In genomic region chr11:27162237-27162636, GRCh38 we compare ENCODE assay signal across 17 cellular contexts.
DNase-seq lines count a peak whose midpoint lies in the region; ATAC-seq and TF ChIP-seq lines count a peak whose summit lies in the region.
"Had no signal": no experiment of that assay in that cellular context is flagged by ENCODE, and none has a peak within 500 bp of the region (broad histone marks: within the 10 kb centered on the region; RNA-seq: fewer than 3 reads in every experiment).

No MANE protein-coding gene starts in this region.

- peaks cover 20% of the 10 kb centered on the region for H3K4me1 ChIP-seq in OCI-LY1 (ENCODE audit: insufficient read depth, low read length, severe bottlenecking)
- no peaks in the 10 kb centered on the region for H3K4me1 ChIP-seq in heart left ventricle

- no peak overlapping the region for H3K4me2 ChIP-seq in OCI-LY1 (ENCODE audit: low read length)

- no peak overlapping the region for H3K9ac ChIP-seq in OCI-LY1 (ENCODE audit: low read length)
- H3K9ac ChIP-seq: GM23248 had no signal

- H3K9me2 ChIP-seq in OCI-LY1 (ENCODE audit: low read depth, low read length): no peaks in the 10 kb centered on the region

- 48 to 71% (median 53%) methylated on average over 1 of the region's 1 CpG for WGBS in heart left ventricle, 4 donors

- DNase-seq in neural crest cell (ENCODE audit: low read depth, low spot score) (no peak), sciatic nerve (ENCODE audit: low spot score) (no peak), NCI-H1436 treated with DMSO at 0.1 percent for 48 hours (lab: John Stamatoyannopoulos, UW) (no peak), heart left ventricle (no peak)
- no peak for DNase-seq in activated CD4-positive, alpha-beta T cell treated with anti-CD3 and anti-CD28 coated beads for 1 hour
- DNase-seq: C1 segment of cervical spinal cord; Calu3; CD4-positive, alpha-beta memory T cell; COR-L47; DMS53; DMS79 treated with DMSO at 0.1 percent for 48 hours; GF-D8; GM23248; H7; HCEC 1CT had no signal

- no peaks in the 10 kb centered on the region for H3K27me3 Mint-ChIP-seq in neural crest cell (ENCODE audit: low read depth)

- intact Hi-C loops in sciatic nerve (cut with DNase I): no loop called here
- intact Hi-C loops in heart left ventricle (cut with DNase I): no loop called here

- no peak for TF ChIP-seq POLR2A in heart left ventricle (IDR thresholded peaks at IDR 0.05)

- 0 out of 2 replicates have a peak overlapping the region, but pooled peaks have one; percentile 48 for H2AFZ ChIP-seq in OCI-LY1 (ENCODE audit: low read length)
- H2AFZ ChIP-seq: GM23248 had no signal

- no peaks in the 10 kb centered on the region for H3K4me1 Mint-ChIP-seq in neural crest cell

- H4K20me1 ChIP-seq in OCI-LY1 (ENCODE audit: insufficient read depth, low read length): no peaks in the 10 kb centered on the region

- H3K79me2 ChIP-seq in OCI-LY1 (ENCODE audit: insufficient read depth, low read length): no peaks in the 10 kb centered on the region

- H3K4me3 ChIP-seq in OCI-LY1 (ENCODE audit: low read depth, low read length, poor library complexity, severe bottlenecking) (no peak overlapping the region), heart left ventricle (no peak overlapping the region)
- H3K4me3 ChIP-seq: GM23248 had no signal

- peak overlapping the region; percentile 64 for H3K27ac Mint-ChIP-seq in neural crest cell (ENCODE audit: unreplicated experiment)
- H3K27ac Mint-ChIP-seq: CD4-positive, alpha-beta memory T cell had no signal

- H3F3A ChIP-seq in OCI-LY1 (ENCODE audit: insufficient read depth, low read length): no peaks in the 10 kb centered on the region

- H3K27me3 ChIP-seq in OCI-LY1 (ENCODE audit: insufficient read depth, low read length) (no peaks in the 10 kb centered on the region), heart left ventricle (no peaks in the 10 kb centered on the region)

- H3K4me3 Mint-ChIP-seq in neural crest cell: no peak overlapping the region
- H3K4me3 Mint-ChIP-seq: CD4-positive, alpha-beta memory T cell had no signal

- H3K27ac ChIP-seq in OCI-LY1 (ENCODE audit: low read depth, low read length, poor library complexity, severe bottlenecking) (no peak overlapping the region), heart left ventricle (no peak overlapping the region)
- H3K27ac ChIP-seq: GM23248 had no signal

- H3K9me3 ChIP-seq in OCI-LY1 (ENCODE audit: low read length): 0 out of 2 replicates have a peak, but pooled peaks cover 5% of the 10 kb centered on the region
- H3K9me3 ChIP-seq in heart left ventricle: no peaks in the 10 kb centered on the region

- peaks cover 2% of the 10 kb centered on the region for H3K36me3 Mint-ChIP-seq in neural crest cell (ENCODE audit: low read depth)
- H3K36me3 Mint-ChIP-seq: CD4-positive, alpha-beta memory T cell had no signal

- ATAC-seq in sciatic nerve (peak; percentile 67), GM21576 (IDR thresholded peaks at IDR 0.05; ENCODE audit: unreplicated experiment) (no peak), heart left ventricle (no peak)

- TF ChIP-seq CTCF in OCI-LY1 (IDR thresholded peaks at IDR 0.05; ENCODE audit: low read length) (no peak), neural crest cell (conservative IDR thresholded peaks at IDR 0.05) (no peak), heart left ventricle (IDR thresholded peaks at IDR 0.05) (no peak)

- no peaks in the 10 kb centered on the region for H3K9me3 Mint-ChIP-seq in neural crest cell

- H3K36me3 ChIP-seq in OCI-LY1 (ENCODE audit: insufficient read depth, low read length): no peaks in the 10 kb centered on the region; the same call in 1 of the 2 replicates
- no peaks in the 10 kb centered on the region for H3K36me3 ChIP-seq in heart left ventricle
